In genomic region chr17:43418441-43419374, GRCh38 we compare ENCODE assay signal across 8 cellular contexts. TPM values are rescaled to one million over a fixed set of nuclear protein-coding genes. Genes with fewer than 3 reads are reported as not detected.
DNase-seq lines count a peak whose midpoint lies in the region; ATAC-seq and TF ChIP-seq lines count a peak whose summit lies in the region.

No MANE protein-coding gene starts in this region.

- ATAC-seq in HG02588 (IDR thresholded peaks at IDR 0.05; ENCODE audit: unreplicated experiment) (no peak), HG02798 (IDR thresholded peaks at IDR 0.05; ENCODE audit: poor library complexity, unreplicated experiment) (no peak)

- peak; percentile 6 for TF ChIP-seq CTCF in fibroblast of the aortic adventitia (IDR thresholded peaks at IDR 0.05; ENCODE audit: insufficient read depth, low read length)

- no peak overlapping the region for H3K4me3 ChIP-seq in fibroblast of the aortic adventitia (ENCODE audit: low read depth, low read length)

- DNase-seq in COLO829 (ENCODE audit: low spot score) (peak; percentile 51), MV-4-11 (lab: John Stamatoyannopoulos, UW) (peak; percentile 89), SK-N-DZ (ENCODE audit: low spot score) (peak; percentile 78), fibroblast of the aortic adventitia (ENCODE audit: low read depth) (peak; percentile 82), renal cortical epithelial cell (ENCODE audit: low read depth) (peak; percentile 78), medulla oblongata (ENCODE audit: extremely low spot score) (no peak)

RNA-seq across cellular contexts. Expression of gene ARL4D, which starts 19.9 kb away (rescaled TPM):
- polyA plus RNA-seq in SK-N-DZ (2014; cell fraction: cytosol; rRNA removed): 29.5 and 30.6 TPM in 2 replicates
- polyA plus RNA-seq in SK-N-DZ (2014; cell fraction: nucleus; rRNA removed): 14.2 and 18.3 TPM in 2 replicates
- total RNA-seq in fibroblast of the aortic adventitia (ENCODE audit: low replicate concordance) (22.2 and 70.8 TPM in 2 replicates), renal cortical epithelial cell (17.2 and 26.5 TPM in 2 replicates)
